Comparison of ENCODE assay signal across 14 cellular contexts in the genomic region with DNA sequence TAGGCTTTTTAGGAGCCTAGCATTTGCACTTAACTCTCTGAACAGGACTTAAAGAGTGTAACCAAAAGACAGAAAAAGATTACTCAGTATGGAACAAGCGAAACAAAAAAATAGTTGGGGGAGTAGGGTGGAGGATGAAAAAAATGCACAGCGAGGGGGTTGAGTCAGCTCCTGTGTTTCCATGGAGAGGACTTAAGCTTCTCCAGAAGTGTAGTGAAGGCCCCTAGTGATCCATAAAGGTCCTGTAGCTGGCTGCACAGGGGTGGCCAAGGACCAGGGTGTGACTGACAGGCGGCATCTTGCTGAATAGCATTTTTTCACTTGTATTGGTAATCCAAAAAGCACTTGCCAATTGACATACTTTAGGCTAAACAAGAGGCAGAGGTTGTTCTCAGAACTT.
DNase-seq lines count a peak whose midpoint lies in the region; ATAC-seq and TF ChIP-seq lines count a peak whose summit lies in the region.
"Had no signal": no experiment of that assay in that cellular context is flagged by ENCODE, and none has a peak within 500 bp of the region (broad histone marks: within the 10 kb centered on the region; RNA-seq: fewer than 3 reads in every experiment).

No MANE protein-coding gene starts in this region.

- H3K4me1 ChIP-seq in SK-N-SH (ENCODE audit: control insufficient read depth in 1 of 2, insufficient read depth in 2 of 2, low read depth in 1 of 2, low read length in 1 of 2) (peaks cover 5 to 20% of the 10 kb centered on the region in 2 experiments), osteoblast (ENCODE audit: insufficient read depth, low read length) (peaks cover 45% of the 10 kb centered on the region), transverse colon (peaks cover 0 to 5% (median 0%) of the 10 kb centered on the region in 4 donors)

- H3K4me2 ChIP-seq in SK-N-SH, result peak overlapping the region; percentile 43; the same call in 1 of the 2 replicates
- peak overlapping the region; percentile 14 for H3K4me2 ChIP-seq in osteoblast (ENCODE audit: insufficient read depth, low read length)

- no peak overlapping the region for H3K4me3 ChIP-seq in SK-N-SH (ENCODE audit: low read depth in 2 of 2, low read length in 1 of 2)
- H3K4me3 ChIP-seq in fibroblast of mammary gland (ENCODE audit: control insufficient read depth, low read depth, low read length), result no peak overlapping the region
- H3K4me3 ChIP-seq in osteoblast (ENCODE audit: insufficient read depth, low read length), result no peak overlapping the region
- no peak overlapping the region for H3K4me3 ChIP-seq in transverse colon
- H3K4me3 ChIP-seq: gastroesophageal sphincter, MG63 had no signal

- CTCF ChIA-PET in SK-N-SH (lab: Yijun Ruan, JAX), result interaction anchor here (0.8 kb wide), 1 partner anchor 16 kb away, joined by 3 read pairs; no protein-coding TSS in a partner anchor

- TF ChIP-seq CTCF in SK-N-SH (IDR thresholded peaks at IDR 0.05), result no peak
- TF ChIP-seq CTCF in fibroblast of mammary gland (conservative IDR thresholded peaks at IDR 0.05; ENCODE audit: control insufficient read depth, insufficient read depth, low read depth, low read length), result no peak
- no peak for TF ChIP-seq CTCF in osteoblast (IDR thresholded peaks at IDR 0.05; ENCODE audit: extremely low read depth, low read depth, low read length)
- no peak for TF ChIP-seq CTCF in transverse colon (IDR thresholded peaks at IDR 0.05)

- no peak for ATAC-seq in HG02798 (IDR thresholded peaks at IDR 0.05; ENCODE audit: poor library complexity, unreplicated experiment)
- ATAC-seq: gastroesophageal sphincter had no signal

- peak overlapping the region; percentile 8; the same call in 1 of the 2 replicates for H3K9ac ChIP-seq in SK-N-SH

- WGBS in SK-N-SH (ENCODE audit: low lambda C conversion rate), result 47% methylated on average over 3 of the region's 3 CpGs
- WGBS in transverse colon (ENCODE audit: low coverage in 1 of 2), 2 donors, result 70 to 88% methylated on average over 2 to 3 of the region's 3 CpGs

- POLR2A ChIA-PET in SK-N-SH (lab: Yijun Ruan, JAX), result no interaction called here

- peak in 1 of 2 experiments; percentile 39; a peak in 1 of 4 replicates for TF ChIP-seq EP300 in SK-N-SH (IDR thresholded peaks at IDR 0.05; ENCODE audit: borderline replicate concordance in 1 of 2, low read depth in 1 of 2, low read length in 1 of 2)
- no peak for TF ChIP-seq EP300 in transverse colon (IDR thresholded peaks at IDR 0.05; ENCODE audit: low read depth)

- no peak for TF ChIP-seq POLR2A in transverse colon (IDR thresholded peaks at IDR 0.05)

- H3K27me3 ChIP-seq in SK-N-SH (ENCODE audit: insufficient read depth), result no peaks in the 10 kb centered on the region
- H3K27me3 ChIP-seq in osteoblast (ENCODE audit: insufficient read depth, low read length), result no peaks in the 10 kb centered on the region
- H3K27me3 ChIP-seq in transverse colon, result no peaks in the 10 kb centered on the region
- H3K27me3 ChIP-seq: gastroesophageal sphincter, MG63 had no signal

- H3K9me3 ChIP-seq in SK-N-SH (no peaks in the 10 kb centered on the region), osteoblast (ENCODE audit: low read depth, low read length) (no peaks in the 10 kb centered on the region), transverse colon (no peaks in the 10 kb centered on the region)
- H3K9me3 ChIP-seq: gastroesophageal sphincter, MG63 had no signal

- H3K9me2 ChIP-seq in SK-N-SH, result no peaks in the 10 kb centered on the region

- TF ChIP-seq RAD21 in SK-N-SH (IDR thresholded peaks at IDR 0.05; ENCODE audit: low read length), result no peak

- H2AFZ ChIP-seq in SK-N-SH (ENCODE audit: low read depth) (no peak overlapping the region), osteoblast (ENCODE audit: low read length) (peak overlapping the region; percentile 43)

- in situ Hi-C loops in transverse colon (cut with MboI; ENCODE audit: low pct_ligation_motif_present in 1 of 4, low pct_unique_long_range_greater_than_20kb in 1 of 4, low sequenced_read_pairs in 3 of 4), result no loop called here

- intact Hi-C loops in transverse colon (cut with DNase I; ENCODE audit: low total_unique reads), result no loop called here

- H3K36me3 ChIP-seq in SK-N-SH (replicated peaks in 1 of 2; ENCODE audit: control insufficient read depth in 1 of 2, insufficient read depth in 2 of 2, low read length in 1 of 2), result no peaks in the 10 kb centered on the region
- no peaks in the 10 kb centered on the region for H3K36me3 ChIP-seq in osteoblast (ENCODE audit: insufficient read depth, low read length)
- no peaks in the 10 kb centered on the region for H3K36me3 ChIP-seq in transverse colon
- H3K36me3 ChIP-seq: gastroesophageal sphincter, MG63 had no signal

- H3K79me2 ChIP-seq in SK-N-SH (ENCODE audit: insufficient read depth) (no peaks in the 10 kb centered on the region), osteoblast (ENCODE audit: insufficient read depth, low read length) (no peaks in the 10 kb centered on the region)

- H3F3A ChIP-seq in SK-N-SH (replicated peaks; ENCODE audit: insufficient read depth), result peaks cover 45% of the 10 kb centered on the region

- no peaks in the 10 kb centered on the region for H4K20me1 ChIP-seq in SK-N-SH (ENCODE audit: insufficient read depth)
- H4K20me1 ChIP-seq in osteoblast (ENCODE audit: insufficient read depth, low read length), result no peaks in the 10 kb centered on the region

- H3K27ac ChIP-seq in SK-N-SH (ENCODE audit: low read depth in 2 of 2, low read length in 1 of 2) (peak overlapping the region; percentile 11 to 86; a peak in 3 of 4 replicates), osteoblast (ENCODE audit: low read depth, low read length) (peak overlapping the region; percentile 46), transverse colon (no peak overlapping the region)
- H3K27ac ChIP-seq: gastroesophageal sphincter had no signal

- DNase-seq in ELF-1 (ENCODE audit: low read depth, low spot score) (peak; percentile 2), SK-N-SH (no peak), fibroblast of mammary gland (ENCODE audit: low read depth) (peak; percentile 72), osteoblast (ENCODE audit: insufficient read length, low spot score, missing footprints) (peak; percentile 63), NOMO-1 treated with DMSO at 0.1 percent for 48 hours (lab: John Stamatoyannopoulos, UW; ENCODE audit: unreplicated experiment) (no peak), transverse colon (no peak), NCI-H2171 (lab: John Stamatoyannopoulos, UW) (no peak)
- DNase-seq: cortex of kidney; GF-D8; MG63; stimulated activated CD4-positive, alpha-beta T cell treated with anti-CD3 and anti-CD28 coated beads, Interleukin-4, amount 100 ng/mL, for 24 hours; stimulated activated naive CD4-positive, alpha-beta T cell had no signal

TF ChIP-seq in SK-N-SH, 30 proteins besides CTCF, POLR2A, EP300 and RAD21:
- TF ChIP-seq RCOR1 (IDR thresholded peaks at IDR 0.05; ENCODE audit: low read length) (no peak), TEAD4 (IDR thresholded peaks at IDR 0.05; ENCODE audit: borderline replicate concordance, insufficient read depth) (no peak), FOSL2 (IDR thresholded peaks at IDR 0.05; ENCODE audit: borderline replicate concordance, low read depth) (peak; percentile 45; the same call in 1 of the 2 replicates), CHD2 (IDR thresholded peaks at IDR 0.05; ENCODE audit: low read length, partially characterized antibody) (no peak), FOXJ3 (CRISPR knock-in tag; IDR thresholded peaks at IDR 0.05) (no peak), JUND (IDR thresholded peaks at IDR 0.05) (peak; percentile 45), FOXM1 (IDR thresholded peaks at IDR 0.05; ENCODE audit: low read depth) (no peak), TCF12 (IDR thresholded peaks at IDR 0.05) (peak; percentile 16; the same call in 1 of the 2 replicates)
TF ChIP-seq in SK-N-SH: peak in this region for 3.

Comparison
In these comparisons a context has a peak if more than half of its experiments do, and no peak if none do; other contexts are left out.
1. DNase-seq: peak in ELF-1 (single experiment), fibroblast of mammary gland (single experiment) and osteoblast (single experiment); none in SK-N-SH (single experiment), NOMO-1 treated with DMSO at 0.1 percent for 48 hours (single experiment), transverse colon (single experiment) and NCI-H2171 (single experiment).
2. H3K27ac ChIP-seq: peak in SK-N-SH (2 of 2) and osteoblast (single experiment); none in transverse colon (0 of 4).